ENCODE assay signal across 9 cellular contexts in genomic region chr16:2516391-2517240, GRCh38. TPM values are rescaled to one million over a fixed set of nuclear protein-coding genes. Genes with fewer than 3 reads are reported as not detected.
DNase-seq lines count a peak whose midpoint lies in the region; ATAC-seq, FAIRE-seq and TF ChIP-seq lines count a peak whose summit lies in the region.
"Had no signal": no experiment of that assay in that cellular context is flagged by ENCODE, and none has a peak within 500 bp of the region (broad histone marks: within the 10 kb centered on the region; RNA-seq: fewer than 3 reads in every experiment).

No MANE protein-coding gene starts in this region.

- TF ChIP-seq EP300 in HepG2 (IDR thresholded peaks at IDR 0.05; ENCODE audit: low read depth in 2 of 2, low read length in 2 of 2) (no peak), HepG2 (CRISPR knock-in tag; IDR thresholded peaks at IDR 0.05; ENCODE audit: borderline replicate concordance) (no peak), transverse colon (IDR thresholded peaks at IDR 0.05; ENCODE audit: low read depth) (no peak)

- BruUV-seq in HepG2 (replicated peaks; lab: Mats Ljungman, UMichigan): no TSS peak

- peak overlapping the region; percentile 84 for H3K4me2 ChIP-seq in HepG2 (ENCODE audit: low read depth, low read length)

- peak overlapping the region; percentile 79 for H3K27ac ChIP-seq in adipose tissue (ENCODE audit: low read depth, low read length)
- H3K27ac ChIP-seq in HepG2 (ENCODE audit: extremely low read length, insufficient read depth, low read length): peak overlapping the region; percentile 42
- peak overlapping the region; percentile 96 to 99 (median 98) for H3K27ac ChIP-seq in transverse colon

- H3K4me3 ChIP-seq in HepG2 (replicated peaks in 1 of 3; ENCODE audit: insufficient read depth in 1 of 3, low read depth in 2 of 3, low read length in 3 of 3) (peak overlapping the region in 1 of 3 experiments; percentile 94; a peak in 1 of 6 replicates), transverse colon (peak overlapping the region in 1 of 4 donors; percentile 85)

- POLR2A ChIA-PET in HepG2 (lab: Yijun Ruan, JAX): interaction anchor here (4.2 kb wide), 1 partner anchor 8 kb away, joined by 42 read pairs; no protein-coding TSS in a partner anchor

- in situ Hi-C loops in HepG2 (cut with HindIII; ENCODE audit: extremely low pct_ligation_motif_present, low pct_unique_long_range_greater_than_20kb) (no loop called here), transverse colon (cut with MboI; ENCODE audit: low pct_ligation_motif_present in 1 of 4, low pct_unique_long_range_greater_than_20kb in 1 of 4, low sequenced_read_pairs in 3 of 4) (no loop called here)

- no peaks in the 10 kb centered on the region for H3K27me3 Mint-ChIP-seq in activated CD8-positive, alpha-beta memory T cell treated with anti-CD3 and anti-CD28 coated beads, Interleukin-2, amount 10 ng/mL, durations not matched to agents 7 days and 5 days

- peaks cover 9% of the 10 kb centered on the region for H3K36me3 Mint-ChIP-seq in activated CD8-positive, alpha-beta memory T cell treated with anti-CD3 and anti-CD28 coated beads, Interleukin-2, amount 10 ng/mL, durations not matched to agents 7 days and 5 days

- ATAC-seq in activated CD8-positive, alpha-beta memory T cell treated with anti-CD3 and anti-CD28 coated beads, Interleukin-2, amount 10 ng/mL, durations not matched to agents 7 days and 5 days: no peak
- ATAC-seq in HepG2 (no peak), GM21723 (IDR thresholded peaks at IDR 0.05; ENCODE audit: unreplicated experiment) (no peak), GM19452 (IDR thresholded peaks at IDR 0.05; ENCODE audit: unreplicated experiment) (no peak), HG02884 (IDR thresholded peaks at IDR 0.05; ENCODE audit: unreplicated experiment) (no peak)

- no peak for FAIRE-seq in HepG2 (lab: Jason Lieb, UNC)

- H2AFZ ChIP-seq in HepG2 (ENCODE audit: low read length): no peak overlapping the region

- CTCF ChIA-PET in activated CD8-positive, alpha-beta memory T cell treated with anti-CD3 and anti-CD28 coated beads, Interleukin-2, amount 10 ng/mL, durations not matched to agents 7 days and 5 days (lab: Charles Lee): no interaction called here
- CTCF ChIA-PET in HepG2 (lab: Yijun Ruan, JAX; ENCODE audit: low intra/inter-chr PET ratio, low total read pairs): no interaction called here

- peak overlapping the region; percentile 76 for H3K27ac Mint-ChIP-seq in activated CD8-positive, alpha-beta memory T cell treated with anti-CD3 and anti-CD28 coated beads, Interleukin-2, amount 10 ng/mL, durations not matched to agents 7 days and 5 days

- intact Hi-C loops in HepG2 (cut with micrococcal nuclease; ENCODE audit: unreplicated experiment): no loop called here
- intact Hi-C loops in transverse colon (cut with DNase I; ENCODE audit: low total_unique reads): no loop called here

- H3K4me1 ChIP-seq in HepG2 (ENCODE audit: insufficient read depth, low read length) (peaks cover 72% of the 10 kb centered on the region), transverse colon (peaks cover 51 to 70% (median 65%) of the 10 kb centered on the region in 4 donors)

- WGBS in adipose tissue, 3 donors: 37 to 46% (median 44%) methylated on average over 11 of the region's 11 CpGs
- 71% methylated on average over 10 of the region's 11 CpGs for WGBS in HepG2 (ENCODE audit: low lambda C conversion rate)
- WGBS in transverse colon (ENCODE audit: low coverage in 1 of 2), 2 donors: 53 to 61% methylated on average over 5 to 11 of the region's 11 CpGs

- H3K36me3 ChIP-seq in HepG2 (replicated peaks in 1 of 2; ENCODE audit: control insufficient read depth in 1 of 2, insufficient read depth in 2 of 2, low read length in 2 of 2) (peaks cover 2 to 14% of the 10 kb centered on the region in 2 experiments; a peak in 4 of 5 replicates), transverse colon (no peaks in the 10 kb centered on the region)

- TF ChIP-seq POLR2A in HepG2 (IDR thresholded peaks at IDR 0.05; ENCODE audit: insufficient read depth in 1 of 2, low read depth in 2 of 2, low read length in 2 of 2): 0 out of 4 replicates have a peak, but pooled peaks of 1 of the 2 experiments have one; percentile 17
- TF ChIP-seq POLR2A in transverse colon (IDR thresholded peaks at IDR 0.05): no peak

- H3K9me3 ChIP-seq in HepG2 (ENCODE audit: low read length) (no peaks in the 10 kb centered on the region), transverse colon (no peaks in the 10 kb centered on the region)

- no peak for TF ChIP-seq RAD21 in HepG2 (CRISPR knock-in tag; IDR thresholded peaks at IDR 0.05)

- H3K27me3 ChIP-seq in HepG2 (ENCODE audit: control insufficient read depth in 1 of 2, insufficient read depth in 2 of 2, low read length in 2 of 2) (no peaks in the 10 kb centered on the region; a peak in 1 of 5 replicates), transverse colon (no peaks in the 10 kb centered on the region)

- TF ChIP-seq CTCF in HepG2 (CRISPR knock-in tag; IDR thresholded peaks at IDR 0.05): no peak
- TF ChIP-seq CTCF in transverse colon (IDR thresholded peaks at IDR 0.05): peak in 1 of 5 experiments; percentile 15

- H3K79me2 ChIP-seq in HepG2 (ENCODE audit: insufficient read depth, low read length): peaks cover 57% of the 10 kb centered on the region

- no peaks in the 10 kb centered on the region for H3K9me3 Mint-ChIP-seq in activated CD8-positive, alpha-beta memory T cell treated with anti-CD3 and anti-CD28 coated beads, Interleukin-2, amount 10 ng/mL, durations not matched to agents 7 days and 5 days (ENCODE audit: low read depth)

- H3K4me3 Mint-ChIP-seq in activated CD8-positive, alpha-beta memory T cell treated with anti-CD3 and anti-CD28 coated beads, Interleukin-2, amount 10 ng/mL, durations not matched to agents 7 days and 5 days: peak overlapping the region; percentile 36

- peak overlapping the region; percentile 16 for H3K9ac ChIP-seq in HepG2 (ENCODE audit: insufficient read depth, low read depth, low read length)

- H4K20me1 ChIP-seq in HepG2 (ENCODE audit: insufficient read depth, low read length): peaks cover 52% of the 10 kb centered on the region

- no peak for DNase-seq in activated CD8-positive, alpha-beta memory T cell treated with anti-CD3 and anti-CD28 coated beads, Interleukin-2, amount 10 ng/mL, durations not matched to agents 7 days and 5 days
- no peak for DNase-seq in activated CD8-positive, alpha-beta memory T cell treated with anti-CD3 and anti-CD28 coated beads for 24 hours
- DNase-seq in HepG2 (ENCODE audit: low spot score) (no peak), transverse colon (no peak)

- H3K4me1 Mint-ChIP-seq in activated CD8-positive, alpha-beta memory T cell treated with anti-CD3 and anti-CD28 coated beads, Interleukin-2, amount 10 ng/mL, durations not matched to agents 7 days and 5 days: peaks cover 62% of the 10 kb centered on the region

RNA-seq across cellular contexts. Expression of gene ATP6V0C, which starts 2.9 kb away (rescaled TPM):
- 100 to 1,000 TPM; 104 to 121 TPM for total RNA-seq in activated CD8-positive, alpha-beta memory T cell treated with anti-CD3 and anti-CD28 coated beads, Interleukin-2, amount 10 ng/mL, durations not matched to agents 7 days and 5 days
- polyA plus RNA-seq in adipose tissue (100 to 1,000 TPM in 1 of 3 donors, 10 to 100 TPM in 2; 74.2 to 236 (median 89.1) TPM), HepG2 (2011; rRNA removed) (20.1 and 21.1 TPM in 2 replicates)
- total RNA-seq in HepG2 (2016; rRNA removed; fragmentation: Illumina TruSeq; extraction: Trizol) (7.2 and 10.4 TPM in 2 replicates), transverse colon (100 to 1,000 TPM; 101 to 237 (median 135) TPM)
- total RNA-seq in HepG2 (2016; cell fraction: cytosol; rRNA removed; fragmentation: Illumina TruSeq; extraction: Trizol; ENCODE audit: low read depth): 7.6 and 9.4 TPM in 2 replicates
- 5.7 and 10.1 TPM in 2 replicates for total RNA-seq in HepG2 (2016; cell fraction: insoluble cytoplasmic fraction; rRNA removed; fragmentation: Illumina TruSeq; extraction: Trizol)
- 11.1 and 14.0 TPM in 2 replicates for total RNA-seq in HepG2 (2016; cell fraction: membrane; rRNA removed; fragmentation: Illumina TruSeq; extraction: Trizol)
- 13.6 and 17.3 TPM in 2 replicates for total RNA-seq in HepG2 (2016; cell fraction: nucleus; rRNA removed; fragmentation: Illumina TruSeq; extraction: Trizol)
- 29.7 and 32.0 TPM in 2 replicates for polyA plus RNA-seq in HepG2 (2011; cell fraction: cytosol; rRNA removed)
- polyA plus RNA-seq in HepG2 (2011; cell fraction: nucleus; rRNA removed): 42.5 and 51.4 TPM in 2 replicates
- polyA plus RNA-seq in HepG2 (2012): 133 and 154 TPM in 2 replicates
- polyA plus RNA-seq in HepG2 (2016; cell fraction: cytosol; fragmentation: Illumina TruSeq; extraction: Trizol; ENCODE audit: low read depth): 106 and 119 TPM in 2 replicates
- 50.3 and 60.7 TPM in 2 replicates for polyA plus RNA-seq in HepG2 (2016; cell fraction: insoluble cytoplasmic fraction; fragmentation: Illumina TruSeq; extraction: Trizol; ENCODE audit: low read depth)
- polyA plus RNA-seq in HepG2 (2016; cell fraction: membrane; fragmentation: Illumina TruSeq; extraction: Trizol; ENCODE audit: low read depth): 97.9 and 104 TPM in 2 replicates
- 168 and 190 TPM in 2 replicates for polyA plus RNA-seq in HepG2 (2016; cell fraction: nucleus; fragmentation: Illumina TruSeq; extraction: Trizol; ENCODE audit: insufficient read depth, low read depth)
- 20.0 and 29.5 TPM in 2 replicates for polyA minus RNA-seq in HepG2 (2011; rRNA and poly(A)+ RNA removed; ENCODE audit: low replicate concordance)
- 52.8 and 62.5 TPM in 2 replicates for polyA minus RNA-seq in HepG2 (2011; cell fraction: cytosol; rRNA and poly(A)+ RNA removed)
- polyA minus RNA-seq in HepG2 (2011; cell fraction: nucleus; rRNA and poly(A)+ RNA removed): 10.4 and 11.5 TPM in 2 replicates

RNA-seq across cellular contexts. Expression of gene AMDHD2, which starts 3.6 kb away (rescaled TPM):
- 10 to 100 TPM; 52.5 to 54.2 TPM for total RNA-seq in activated CD8-positive, alpha-beta memory T cell treated with anti-CD3 and anti-CD28 coated beads, Interleukin-2, amount 10 ng/mL, durations not matched to agents 7 days and 5 days
- polyA plus RNA-seq in adipose tissue (10 to 100 TPM; 14.6 to 29.5 (median 29.5) TPM), HepG2 (2011; rRNA removed) (33.5 and 51.3 TPM in 2 replicates)
- total RNA-seq in HepG2 (2016; rRNA removed; fragmentation: Illumina TruSeq; extraction: Trizol) (13.8 and 39.1 TPM in 2 replicates), transverse colon (100 to 1,000 TPM in 1 of 4 donors, 10 to 100 TPM in 3; 30.2 to 115 (median 52.4) TPM)
- 14.4 and 16.3 TPM in 2 replicates for total RNA-seq in HepG2 (2016; cell fraction: cytosol; rRNA removed; fragmentation: Illumina TruSeq; extraction: Trizol; ENCODE audit: low read depth)
- 15.5 and 37.7 TPM in 2 replicates for total RNA-seq in HepG2 (2016; cell fraction: insoluble cytoplasmic fraction; rRNA removed; fragmentation: Illumina TruSeq; extraction: Trizol)
- total RNA-seq in HepG2 (2016; cell fraction: membrane; rRNA removed; fragmentation: Illumina TruSeq; extraction: Trizol): 11.4 and 12.8 TPM in 2 replicates
- 56.5 and 57.9 TPM in 2 replicates for total RNA-seq in HepG2 (2016; cell fraction: nucleus; rRNA removed; fragmentation: Illumina TruSeq; extraction: Trizol)
- 12.9 and 24.3 TPM in 2 replicates for polyA plus RNA-seq in HepG2 (2011; cell fraction: cytosol; rRNA removed)
- 624 and 803 TPM in 2 replicates for polyA plus RNA-seq in HepG2 (2011; cell fraction: nucleus; rRNA removed)
- polyA plus RNA-seq in HepG2 (2012): 30.1 and 34.2 TPM in 2 replicates
- 5.3 and 8.4 TPM in 2 replicates for polyA plus RNA-seq in HepG2 (2016; cell fraction: cytosol; fragmentation: Illumina TruSeq; extraction: Trizol; ENCODE audit: low read depth)
- 11.9 and 12.8 TPM in 2 replicates for polyA plus RNA-seq in HepG2 (2016; cell fraction: insoluble cytoplasmic fraction; fragmentation: Illumina TruSeq; extraction: Trizol; ENCODE audit: low read depth)
- polyA plus RNA-seq in HepG2 (2016; cell fraction: membrane; fragmentation: Illumina TruSeq; extraction: Trizol; ENCODE audit: low read depth): 7.2 and 9.8 TPM in 2 replicates
- 125 and 129 TPM in 2 replicates for polyA plus RNA-seq in HepG2 (2016; cell fraction: nucleus; fragmentation: Illumina TruSeq; extraction: Trizol; ENCODE audit: insufficient read depth, low read depth)
- 20.8 and 63.2 TPM in 2 replicates for polyA minus RNA-seq in HepG2 (2011; rRNA and poly(A)+ RNA removed; ENCODE audit: low replicate concordance)
- polyA minus RNA-seq in HepG2 (2011; cell fraction: cytosol; rRNA and poly(A)+ RNA removed): 11.8 and 13.7 TPM in 2 replicates
- polyA minus RNA-seq in HepG2 (2011; cell fraction: nucleus; rRNA and poly(A)+ RNA removed): 81.2 and 102 TPM in 2 replicates

RNA-seq across cellular contexts. Expression of gene CEMP1, which starts 14.6 kb away (rescaled TPM):
- total RNA-seq in activated CD8-positive, alpha-beta memory T cell treated with anti-CD3 and anti-CD28 coated beads, Interleukin-2, amount 10 ng/mL, durations not matched to agents 7 days and 5 days: not detected
- under 1 TPM; 0.45 to 0.97 (median 0.66) TPM for polyA plus RNA-seq in adipose tissue
- not detected in 2 replicates for total RNA-seq in HepG2 (2016; rRNA removed; fragmentation: Illumina TruSeq; extraction: Trizol)
- total RNA-seq in HepG2 (2016; cell fraction: cytosol; rRNA removed; fragmentation: Illumina TruSeq; extraction: Trizol; ENCODE audit: low read depth): not detected in 2 replicates
- total RNA-seq in HepG2 (2016; cell fraction: insoluble cytoplasmic fraction; rRNA removed; fragmentation: Illumina TruSeq; extraction: Trizol): not detected in 2 replicates
- not detected in 2 replicates for total RNA-seq in HepG2 (2016; cell fraction: membrane; rRNA removed; fragmentation: Illumina TruSeq; extraction: Trizol)
- not detected in 2 replicates for total RNA-seq in HepG2 (2016; cell fraction: nucleus; rRNA removed; fragmentation: Illumina TruSeq; extraction: Trizol)
- polyA plus RNA-seq in HepG2 (2011; rRNA removed): 0.04 TPM in 1 of 2 replicates, not detected in the other
- not detected in 2 replicates for polyA plus RNA-seq in HepG2 (2011; cell fraction: cytosol; rRNA removed)
- polyA plus RNA-seq in HepG2 (2011; cell fraction: nucleus; rRNA removed): 0.16 TPM in 1 of 2 replicates, not detected in the other
- not detected in 2 replicates for polyA plus RNA-seq in HepG2 (2012)
- polyA plus RNA-seq in HepG2 (2016; cell fraction: cytosol; fragmentation: Illumina TruSeq; extraction: Trizol; ENCODE audit: low read depth): not detected in 2 replicates
- not detected in 2 replicates for polyA plus RNA-seq in HepG2 (2016; cell fraction: insoluble cytoplasmic fraction; fragmentation: Illumina TruSeq; extraction: Trizol; ENCODE audit: low read depth)
- not detected in 2 replicates for polyA plus RNA-seq in HepG2 (2016; cell fraction: membrane; fragmentation: Illumina TruSeq; extraction: Trizol; ENCODE audit: low read depth)
- polyA plus RNA-seq in HepG2 (2016; cell fraction: nucleus; fragmentation: Illumina TruSeq; extraction: Trizol; ENCODE audit: insufficient read depth, low read depth): not detected in 2 replicates
- polyA minus RNA-seq in HepG2 (2011; rRNA and poly(A)+ RNA removed; ENCODE audit: low replicate concordance): 0.10 and 0.16 TPM in 2 replicates
- polyA minus RNA-seq in HepG2 (2011; cell fraction: cytosol; rRNA and poly(A)+ RNA removed): not detected in 2 replicates
- 0.37 and 0.52 TPM in 2 replicates for polyA minus RNA-seq in HepG2 (2011; cell fraction: nucleus; rRNA and poly(A)+ RNA removed)
- total RNA-seq in transverse colon: 1 to 10 TPM in 2 of 4 donors, not detected in 2; 1.9 to 3.1 TPM
- total RNA-seq: NCI-H460 had no signal

RNA-seq across cellular contexts. Expression of gene PDPK1, which starts 21.2 kb away (rescaled TPM):
- total RNA-seq in activated CD8-positive, alpha-beta memory T cell treated with anti-CD3 and anti-CD28 coated beads, Interleukin-2, amount 10 ng/mL, durations not matched to agents 7 days and 5 days: 10 to 100 TPM; 40.3 to 45.1 TPM
- polyA plus RNA-seq in adipose tissue (10 to 100 TPM; 10.6 to 19.0 (median 15.0) TPM), HepG2 (2011; rRNA removed) (129 TPM in 2 replicates)
- total RNA-seq in HepG2 (2016; rRNA removed; fragmentation: Illumina TruSeq; extraction: Trizol) (59.6 and 72.9 TPM in 2 replicates), transverse colon (10 to 100 TPM; 39.6 to 96.9 (median 69.5) TPM)
- 53.8 and 58.1 TPM in 2 replicates for total RNA-seq in HepG2 (2016; cell fraction: cytosol; rRNA removed; fragmentation: Illumina TruSeq; extraction: Trizol; ENCODE audit: low read depth)
- 57.5 and 62.0 TPM in 2 replicates for total RNA-seq in HepG2 (2016; cell fraction: insoluble cytoplasmic fraction; rRNA removed; fragmentation: Illumina TruSeq; extraction: Trizol)
- total RNA-seq in HepG2 (2016; cell fraction: membrane; rRNA removed; fragmentation: Illumina TruSeq; extraction: Trizol): 43.6 and 57.5 TPM in 2 replicates
- 40.5 and 51.1 TPM in 2 replicates for total RNA-seq in HepG2 (2016; cell fraction: nucleus; rRNA removed; fragmentation: Illumina TruSeq; extraction: Trizol)
- polyA plus RNA-seq in HepG2 (2011; cell fraction: cytosol; rRNA removed): 93.3 and 120 TPM in 2 replicates
- 125 and 138 TPM in 2 replicates for polyA plus RNA-seq in HepG2 (2011; cell fraction: nucleus; rRNA removed)
- polyA plus RNA-seq in HepG2 (2012): 68.8 and 96.6 TPM in 2 replicates
- 21.1 and 27.5 TPM in 2 replicates for polyA plus RNA-seq in HepG2 (2016; cell fraction: cytosol; fragmentation: Illumina TruSeq; extraction: Trizol; ENCODE audit: low read depth)
- polyA plus RNA-seq in HepG2 (2016; cell fraction: insoluble cytoplasmic fraction; fragmentation: Illumina TruSeq; extraction: Trizol; ENCODE audit: low read depth): 55.5 and 59.6 TPM in 2 replicates
- 31.1 and 35.0 TPM in 2 replicates for polyA plus RNA-seq in HepG2 (2016; cell fraction: membrane; fragmentation: Illumina TruSeq; extraction: Trizol; ENCODE audit: low read depth)
- polyA plus RNA-seq in HepG2 (2016; cell fraction: nucleus; fragmentation: Illumina TruSeq; extraction: Trizol; ENCODE audit: insufficient read depth, low read depth): 66.4 and 80.4 TPM in 2 replicates
- 39.6 and 230 TPM in 2 replicates for polyA minus RNA-seq in HepG2 (2011; rRNA and poly(A)+ RNA removed; ENCODE audit: low replicate concordance)
- 117 and 142 TPM in 2 replicates for polyA minus RNA-seq in HepG2 (2011; cell fraction: cytosol; rRNA and poly(A)+ RNA removed)
- polyA minus RNA-seq in HepG2 (2011; cell fraction: nucleus; rRNA and poly(A)+ RNA removed): 118 and 140 TPM in 2 replicates

RNA-seq across cellular contexts. Expression of gene TBC1D24, which starts 41.7 kb away (rescaled TPM):
- total RNA-seq in activated CD8-positive, alpha-beta memory T cell treated with anti-CD3 and anti-CD28 coated beads, Interleukin-2, amount 10 ng/mL, durations not matched to agents 7 days and 5 days: 10 to 100 TPM; 18.7 to 23.3 TPM
- polyA plus RNA-seq in adipose tissue (10 to 100 TPM in 1 of 3 donors, 1 to 10 TPM in 2; 6.6 to 11.6 (median 7.8) TPM), HepG2 (2011; rRNA removed) (7.7 and 8.4 TPM in 2 replicates)
- total RNA-seq in HepG2 (2016; rRNA removed; fragmentation: Illumina TruSeq; extraction: Trizol) (13.7 and 17.6 TPM in 2 replicates), transverse colon (10 to 100 TPM in 2 of 4 donors, 1 to 10 TPM in 2; 8.3 to 19.3 (median 11.6) TPM)
- total RNA-seq in HepG2 (2016; cell fraction: cytosol; rRNA removed; fragmentation: Illumina TruSeq; extraction: Trizol; ENCODE audit: low read depth): 1.3 and 1.4 TPM in 2 replicates
- 12.6 and 15.8 TPM in 2 replicates for total RNA-seq in HepG2 (2016; cell fraction: insoluble cytoplasmic fraction; rRNA removed; fragmentation: Illumina TruSeq; extraction: Trizol)
- total RNA-seq in HepG2 (2016; cell fraction: membrane; rRNA removed; fragmentation: Illumina TruSeq; extraction: Trizol): 4.8 and 5.7 TPM in 2 replicates
- 12.6 and 14.4 TPM in 2 replicates for total RNA-seq in HepG2 (2016; cell fraction: nucleus; rRNA removed; fragmentation: Illumina TruSeq; extraction: Trizol)
- 3.7 and 4.9 TPM in 2 replicates for polyA plus RNA-seq in HepG2 (2011; cell fraction: cytosol; rRNA removed)
- polyA plus RNA-seq in HepG2 (2011; cell fraction: nucleus; rRNA removed): 29.9 and 35.0 TPM in 2 replicates
- 5.7 TPM in 2 replicates for polyA plus RNA-seq in HepG2 (2012)
- 1.0 and 1.2 TPM in 2 replicates for polyA plus RNA-seq in HepG2 (2016; cell fraction: cytosol; fragmentation: Illumina TruSeq; extraction: Trizol; ENCODE audit: low read depth)
- polyA plus RNA-seq in HepG2 (2016; cell fraction: insoluble cytoplasmic fraction; fragmentation: Illumina TruSeq; extraction: Trizol; ENCODE audit: low read depth): 8.4 and 11.8 TPM in 2 replicates
- polyA plus RNA-seq in HepG2 (2016; cell fraction: membrane; fragmentation: Illumina TruSeq; extraction: Trizol; ENCODE audit: low read depth): 2.4 and 3.2 TPM in 2 replicates
- polyA plus RNA-seq in HepG2 (2016; cell fraction: nucleus; fragmentation: Illumina TruSeq; extraction: Trizol; ENCODE audit: insufficient read depth, low read depth): 22.4 and 24.8 TPM in 2 replicates
- 11.0 and 28.2 TPM in 2 replicates for polyA minus RNA-seq in HepG2 (2011; rRNA and poly(A)+ RNA removed; ENCODE audit: low replicate concordance)
- polyA minus RNA-seq in HepG2 (2011; cell fraction: cytosol; rRNA and poly(A)+ RNA removed): 9.1 and 10.4 TPM in 2 replicates
- polyA minus RNA-seq in HepG2 (2011; cell fraction: nucleus; rRNA and poly(A)+ RNA removed): 10.0 and 13.8 TPM in 2 replicates

Comparison
In these comparisons a context has a peak if more than half of its experiments do, and no peak if none do; other contexts are left out.
1. H3K27ac ChIP-seq: peak in every context shown above with its lines; median percentile 98 in transverse colon; 79 in adipose tissue; 42 in HepG2.